In genomic region chr16:84600343-84601229, GRCh38 we compare ENCODE assay signal across 1 cellular context.
TF ChIP-seq lines count a peak whose summit lies in the region.

No MANE protein-coding gene starts in this region.

TF ChIP-seq in K562, 482 proteins besides CTCF, POLR2A, EP300 and RAD21 (continued from another document and continues in another):
- TF ChIP-seq MITF (IDR thresholded peaks at IDR 0.05) = no peak
- peak; percentile 26; the same call in 1 of the 2 replicates for TF ChIP-seq BACH1 (tag; IDR thresholded peaks at IDR 0.05)
- 0 out of 2 replicates have a peak, but pooled peaks have one; percentile 35 for TF ChIP-seq ZBTB40 (IDR thresholded peaks at IDR 0.05)
- TF ChIP-seq ZBTB40 (CRISPR knock-in tag; IDR thresholded peaks at IDR 0.05) = no peak
- TF ChIP-seq TCF7L2 (IDR thresholded peaks at IDR 0.05; ENCODE audit: low read depth, low read length) = no peak
- 0 out of 2 replicates have a peak, but pooled peaks have one; percentile 10 for TF ChIP-seq PYGO2 (tag; IDR thresholded peaks at IDR 0.05)
- peak; percentile 8 for TF ChIP-seq PRDM10 (IDR thresholded peaks at IDR 0.05; ENCODE audit: partially characterized antibody)
- no peak for TF ChIP-seq SAP30 (IDR thresholded peaks at IDR 0.05; ENCODE audit: borderline replicate concordance, insufficient read depth, low read depth, low read length, poor library complexity, severe bottlenecking)
- no peak for TF ChIP-seq NR2C2 (CRISPR knock-in tag; IDR thresholded peaks at IDR 0.05)
- peak; percentile 43; the same call in 1 of the 2 replicates for TF ChIP-seq NR2C2 (tag; IDR thresholded peaks at IDR 0.05)
- 0 out of 2 replicates have a peak, but pooled peaks have one; percentile 20 for TF ChIP-seq MGA (IDR thresholded peaks at IDR 0.05)
- no peak for TF ChIP-seq FOSL1 (tag; conservative IDR thresholded peaks at IDR 0.05)
- 0 out of 2 replicates have a peak, but pooled peaks have one; percentile 39 for TF ChIP-seq SMARCA4 (IDR thresholded peaks at IDR 0.05)
- no peak for TF ChIP-seq ZNF253 (CRISPR knock-in tag; conservative IDR thresholded peaks at IDR 0.05)
- TF ChIP-seq ZBTB1 (CRISPR knock-in tag; IDR thresholded peaks at IDR 0.05; ENCODE audit: borderline replicate concordance, low read depth) = no peak
- TF ChIP-seq RCOR1 (IDR thresholded peaks at IDR 0.05; ENCODE audit: borderline replicate concordance in 1 of 2, low read depth in 2 of 2, low read length in 2 of 2) = peak in 1 of 2 experiments; percentile 15; a peak in 1 of 4 replicates
- TF ChIP-seq NR4A1 (CRISPR knock-in tag; IDR thresholded peaks at IDR 0.05) = no peak
- 0 out of 2 replicates have a peak, but pooled peaks have one; percentile 40 for TF ChIP-seq NR4A1 (tag; IDR thresholded peaks at IDR 0.05)
- no peak for TF ChIP-seq ETV6 (IDR thresholded peaks at IDR 0.05; ENCODE audit: borderline replicate concordance in 1 of 2, low read depth in 2 of 2, low read length in 1 of 2)
- TF ChIP-seq ETV6 (CRISPR knock-in tag; IDR thresholded peaks at IDR 0.05; ENCODE audit: borderline replicate concordance) = no peak
- no peak for TF ChIP-seq FOXP4 (CRISPR knock-in tag; IDR thresholded peaks at IDR 0.05; ENCODE audit: borderline replicate concordance)
